Comparison of ENCODE assay signal across 1 cellular context in genomic region chr12:66048843-66049537, GRCh38.
TF ChIP-seq lines count a peak whose summit lies in the region.

No MANE protein-coding gene starts in this region.

TF ChIP-seq in HepG2, 621 proteins besides CTCF, POLR2A, EP300 and RAD21 (continued from another document and continues in another):
- TF ChIP-seq ZGPAT (CRISPR knock-in tag; IDR thresholded peaks at IDR 0.05) (peak; percentile 93), SKIL (CRISPR knock-in tag; IDR thresholded peaks at IDR 0.05; ENCODE audit: borderline replicate concordance) (0 out of 2 replicates have a peak, but pooled peaks have one; percentile 46), CREB1 (IDR thresholded peaks at IDR 0.05) (peak; percentile 37; the same call in 1 of the 2 replicates), CREB1 (CRISPR knock-in tag; IDR thresholded peaks at IDR 0.05) (peak; percentile 69), ZNF335 (CRISPR knock-in tag; IDR thresholded peaks at IDR 0.05) (peak; percentile 52; the same call in 1 of the 2 replicates), RBFOX2 (IDR thresholded peaks at IDR 0.05; ENCODE audit: low read depth, low read length) (0 out of 2 replicates have a peak, but pooled peaks have one; percentile 21), ONECUT2 (CRISPR knock-in tag; IDR thresholded peaks at IDR 0.05) (peak; percentile 57), ATF7-NPFF (CRISPR knock-in tag; IDR thresholded peaks at IDR 0.05; ENCODE audit: low read depth) (no peak), ARID4A (CRISPR knock-in tag; IDR thresholded peaks at IDR 0.05; ENCODE audit: borderline replicate concordance) (peak; percentile 22; the same call in 1 of the 2 replicates), SMAD3 (CRISPR knock-in tag; IDR thresholded peaks at IDR 0.05) (peak; percentile 94; the same call in 1 of the 2 replicates), GATAD1 (CRISPR knock-in tag; IDR thresholded peaks at IDR 0.05) (peak; percentile 50; the same call in 1 of the 2 replicates), SIX4 (CRISPR knock-in tag; IDR thresholded peaks at IDR 0.05) (peak; percentile 84; the same call in 1 of the 2 replicates), ZNF331 (CRISPR knock-in tag; IDR thresholded peaks at IDR 0.05) (peak; percentile 86), ZNF761 (CRISPR knock-in tag; conservative IDR thresholded peaks at IDR 0.05) (0 out of 2 replicates have a peak, but pooled peaks have one; percentile 73), NAIF1 (CRISPR knock-in tag; IDR thresholded peaks at IDR 0.05; ENCODE audit: borderline replicate concordance) (no peak), CEBPG (CRISPR knock-in tag; IDR thresholded peaks at IDR 0.05) (peak; percentile 98), EHMT2 (IDR thresholded peaks at IDR 0.05; ENCODE audit: borderline replicate concordance, low read depth, low read length) (peak; percentile 69; the same call in 1 of the 2 replicates), ZNF878 (CRISPR knock-in tag; IDR thresholded peaks at IDR 0.05) (0 out of 2 replicates have a peak, but pooled peaks have one; percentile 32), ISL2 (CRISPR knock-in tag; IDR thresholded peaks at IDR 0.05) (peak; percentile 99), SMC3 (IDR thresholded peaks at IDR 0.05; ENCODE audit: low read length) (peak; percentile 54; the same call in 1 of the 2 replicates), CSRNP2 (CRISPR knock-in tag; conservative IDR thresholded peaks at IDR 0.05; ENCODE audit: low read depth) (no peak), FOSL2 (CRISPR knock-in tag; IDR thresholded peaks at IDR 0.05) (peak; percentile 90), SP2 (CRISPR knock-in tag; IDR thresholded peaks at IDR 0.05) (no peak), CENPT (CRISPR knock-in tag; IDR thresholded peaks at IDR 0.05; ENCODE audit: low read depth) (no peak), DDIT3 (CRISPR knock-in tag; IDR thresholded peaks at IDR 0.05) (no peak; the same call in 1 of the 2 replicates), MIER2 (CRISPR knock-in tag; IDR thresholded peaks at IDR 0.05) (peak; percentile 66; the same call in 1 of the 2 replicates), IRF9 (CRISPR knock-in tag; IDR thresholded peaks at IDR 0.05; ENCODE audit: borderline replicate concordance) (no peak), ARID2 (CRISPR knock-in tag; IDR thresholded peaks at IDR 0.05; ENCODE audit: borderline replicate concordance) (no peak), SOX5 (CRISPR knock-in tag; IDR thresholded peaks at IDR 0.05; ENCODE audit: borderline replicate concordance) (peak; percentile 97), FOXP4 (CRISPR knock-in tag; IDR thresholded peaks at IDR 0.05) (peak; percentile 97), JUNB (CRISPR knock-in tag; IDR thresholded peaks at IDR 0.05; ENCODE audit: borderline replicate concordance) (peak; percentile 62; the same call in 1 of the 2 replicates), NKX3-1 (CRISPR knock-in tag; IDR thresholded peaks at IDR 0.05) (no peak; the same call in 1 of the 2 replicates), ZNF383 (CRISPR knock-in tag; IDR thresholded peaks at IDR 0.05; ENCODE audit: borderline replicate concordance) (0 out of 2 replicates have a peak, but pooled peaks have one; percentile 32), ZNF724P (CRISPR knock-in tag; IDR thresholded peaks at IDR 0.05; ENCODE audit: borderline replicate concordance) (no peak), RARA (CRISPR knock-in tag; IDR thresholded peaks at IDR 0.05) (peak; percentile 87), REST (IDR thresholded peaks at IDR 0.05; ENCODE audit: borderline replicate concordance in 1 of 2, low read depth in 1 of 2, low read length in 2 of 2) (peak in 1 of 2 experiments; percentile 75; a peak in 1 of 4 replicates), RXRA (CRISPR knock-in tag; IDR thresholded peaks at IDR 0.05) (peak; percentile 27; the same call in 1 of the 2 replicates), STAG1 (CRISPR knock-in tag; IDR thresholded peaks at IDR 0.05) (no peak)
